In the genomic region with DNA sequence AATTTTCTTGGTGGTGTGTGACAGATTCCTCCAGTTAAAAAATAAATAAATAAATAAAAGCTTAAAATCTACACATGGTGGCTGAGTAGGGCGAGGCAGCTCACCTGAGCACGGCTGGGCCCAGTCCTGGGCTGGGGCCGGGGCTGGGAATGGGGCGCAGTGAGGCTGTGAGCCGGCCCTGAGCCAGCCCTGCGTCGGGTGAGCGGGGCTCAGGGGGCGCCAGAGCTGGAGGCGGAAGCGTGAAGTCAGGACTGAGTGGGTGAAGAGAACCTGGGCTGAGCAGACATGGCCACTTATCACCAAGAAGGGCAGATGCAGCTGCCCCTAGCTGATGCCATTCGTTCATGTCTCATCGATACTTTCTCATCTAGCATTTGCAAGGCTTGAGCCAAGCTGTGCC, we compare ENCODE assay signal across 31 cellular contexts.
"Had no signal": no experiment of that assay in that cellular context is flagged by ENCODE, and none has a peak within 500 bp of the region (broad histone marks: within the 10 kb centered on the region; RNA-seq: fewer than 3 reads in every experiment).

No MANE protein-coding gene starts in this region.

- H3K27ac ChIP-seq: ascending aorta, coronary artery, dorsolateral prefrontal cortex, WERI-Rb-1 had no signal

- H3K27me3 Mint-ChIP-seq: activated CD4-positive, alpha-beta T cell treated with anti-CD3 and anti-CD28 coated beads, Interleukin-2, amount 10 ng/mL, durations not matched to agents 7 days and 5 days; activated naive CD4-positive, alpha-beta T cell treated with anti-CD3 and anti-CD28 coated beads, Interleukin-2, amount 10 ng/mL, durations not matched to agents 7 days and 5 days; activated T-cell treated with anti-CD3 and anti-CD28 coated beads, Interleukin-2, amount 50 U/mL, for 24 hours; brain; central memory CD8-positive, alpha-beta T cell; dendritic cell treated with granulocyte-macrophage colony-stimulating factor and Interleukin-4, amounts not matched to agents 40 ng/mL and 50 ng/mL, for 4 days had no signal

- H3K27me3 ChIP-seq: ascending aorta, dorsolateral prefrontal cortex had no signal

- H3K27ac Mint-ChIP-seq: activated CD4-positive, alpha-beta memory T cell treated with anti-CD3 and anti-CD28 coated beads, Interleukin-2, amount 10 ng/mL, durations not matched to agents 7 days and 5 days; activated CD4-positive, alpha-beta T cell treated with anti-CD3 and anti-CD28 coated beads, Interleukin-2, amount 10 ng/mL, durations not matched to agents 7 days and 5 days; activated naive CD4-positive, alpha-beta T cell treated with anti-CD3 and anti-CD28 coated beads, Interleukin-2, amount 10 ng/mL, durations not matched to agents 7 days and 5 days; activated naive CD4-positive, alpha-beta T cell treated with anti-CD3 and anti-CD28 coated beads, Interleukin-2, amount 50 U/mL, for 72 hours; activated naive CD8-positive, alpha-beta T cell treated with anti-CD3 and anti-CD28 coated beads, Interleukin-2, amount 10 ng/mL, durations not matched to agents 7 days and 5 days; activated T-cell treated with anti-CD3 and anti-CD28 coated beads, Interleukin-2, amount 50 U/mL, for 24 hours; activated T-cell treated with anti-CD3 and anti-CD28 coated beads, Interleukin-2, amount 50 U/mL, for 72 hours; brain; dendritic cell treated with granulocyte-macrophage colony-stimulating factor and Interleukin-4, amounts not matched to agents 40 ng/mL and 50 ng/mL, for 4 days; endodermal cell; T-helper 17 cell; T-helper 2 cell treated with Interferon-gamma antibody and Interleukin-4, amounts not matched to agents 5 μg/mL and 100 μg/mL, for 36 hours had no signal

- H3K36me3 ChIP-seq: ascending aorta, WERI-Rb-1 had no signal

- H3K9me3 ChIP-seq: ascending aorta had no signal

- H3K4me1 Mint-ChIP-seq: activated CD4-positive, alpha-beta memory T cell treated with anti-CD3 and anti-CD28 coated beads, Interleukin-2, amount 10 ng/mL, durations not matched to agents 7 days and 5 days; activated CD4-positive, alpha-beta T cell treated with anti-CD3 and anti-CD28 coated beads, Interleukin-2, amount 10 ng/mL, durations not matched to agents 7 days and 5 days; activated naive CD4-positive, alpha-beta T cell treated with anti-CD3 and anti-CD28 coated beads, Interleukin-2, amount 10 ng/mL, durations not matched to agents 7 days and 5 days; activated naive CD8-positive, alpha-beta T cell treated with anti-CD3 and anti-CD28 coated beads, Interleukin-2, amount 10 ng/mL, durations not matched to agents 7 days and 5 days; brain; central memory CD8-positive, alpha-beta T cell; T-helper 17 cell had no signal

- H3K4me1 ChIP-seq: ascending aorta had no signal

- DNase-seq: activated CD4-positive, alpha-beta memory T cell treated with anti-CD3 and anti-CD28 coated beads, Interleukin-2, amount 10 ng/mL, durations not matched to agents 7 days and 5 days; activated CD4-positive, alpha-beta T cell treated with anti-CD3 and anti-CD28 coated beads for 4 hours; activated CD4-positive, alpha-beta T cell treated with anti-CD3 and anti-CD28 coated beads, Interleukin-2, amount 10 ng/mL, durations not matched to agents 7 days and 5 days; activated CD4-positive, alpha-beta T cell treated with anti-CD3 and anti-CD28 coated beads, Interleukin-2, amount 50 U/mL, for 4 hours; activated CD4-positive, CD25-positive, alpha-beta regulatory T cell; activated CD4-positive, CD25-positive, alpha-beta regulatory T cell treated with anti-CD3 and anti-CD28 coated beads, Interleukin-2, amount 50 U/mL, for 72 hours; activated CD8-positive, alpha-beta memory T cell treated with anti-CD3 and anti-CD28 coated beads, Interleukin-2, amount 50 U/mL, for 48 hours; activated gamma-delta T cell; activated naive CD4-positive, alpha-beta T cell; activated naive CD4-positive, alpha-beta T cell treated with anti-CD3 and anti-CD28 coated beads, Interleukin-2, amount 10 ng/mL, durations not matched to agents 7 days and 5 days; activated naive CD8-positive, alpha-beta T cell treated with anti-CD3 and anti-CD28 coated beads, Interleukin-2, amount 10 ng/mL, durations not matched to agents 7 days and 5 days; activated T-cell treated with anti-CD3 and anti-CD28 coated beads for 4 hours; activated T-cell treated with anti-CD3 and anti-CD28 coated beads, Interleukin-2, amount 50 U/mL, for 24 hours; activated T-cell treated with anti-CD3 and anti-CD28 coated beads, Interleukin-2, amount 50 U/mL, for 72 hours; dorsolateral prefrontal cortex; effector memory CD4-positive, alpha-beta T cell; endodermal cell; foreskin fibroblast; head of caudate nucleus; T-helper 1 cell; T-helper 17 cell; T1000; WERI-Rb-1 had no signal

- ATAC-seq: activated naive CD4-positive, alpha-beta T cell treated with anti-CD3 and anti-CD28 coated beads, Interleukin-2, amount 50 U/mL, for 72 hours; activated T-cell treated with anti-CD3 and anti-CD28 coated beads, Interleukin-2, amount 50 U/mL, for 72 hours; esophagus mucosa; T-helper 17 cell had no signal

- H3K4me3 ChIP-seq: ascending aorta, coronary artery, dorsolateral prefrontal cortex had no signal

- H3K4me3 Mint-ChIP-seq: activated CD4-positive, alpha-beta memory T cell treated with anti-CD3 and anti-CD28 coated beads, Interleukin-2, amount 10 ng/mL, durations not matched to agents 7 days and 5 days; activated CD4-positive, alpha-beta T cell treated with anti-CD3 and anti-CD28 coated beads, Interleukin-2, amount 10 ng/mL, durations not matched to agents 7 days and 5 days; activated naive CD4-positive, alpha-beta T cell treated with anti-CD3 and anti-CD28 coated beads, Interleukin-2, amount 10 ng/mL, durations not matched to agents 7 days and 5 days; activated naive CD8-positive, alpha-beta T cell treated with anti-CD3 and anti-CD28 coated beads, Interleukin-2, amount 10 ng/mL, durations not matched to agents 7 days and 5 days; activated T-cell treated with anti-CD3 and anti-CD28 coated beads, Interleukin-2, amount 50 U/mL, for 24 hours; activated T-cell treated with anti-CD3 and anti-CD28 coated beads, Interleukin-2, amount 50 U/mL, for 72 hours; brain; central memory CD8-positive, alpha-beta T cell; dendritic cell treated with granulocyte-macrophage colony-stimulating factor and Interleukin-4, amounts not matched to agents 40 ng/mL and 50 ng/mL, for 4 days; endodermal cell; T-helper 17 cell; T-helper 2 cell treated with Interferon-gamma antibody and Interleukin-4, amounts not matched to agents 5 μg/mL and 100 μg/mL, for 36 hours had no signal

- H3K36me3 Mint-ChIP-seq: activated naive CD4-positive, alpha-beta T cell treated with anti-CD3 and anti-CD28 coated beads, Interleukin-2, amount 10 ng/mL, durations not matched to agents 7 days and 5 days; activated naive CD4-positive, alpha-beta T cell treated with anti-CD3 and anti-CD28 coated beads, Interleukin-2, amount 50 U/mL, for 72 hours; activated naive CD8-positive, alpha-beta T cell treated with anti-CD3 and anti-CD28 coated beads, Interleukin-2, amount 10 ng/mL, durations not matched to agents 7 days and 5 days; brain had no signal

- H3K9me3 Mint-ChIP-seq: activated CD4-positive, alpha-beta memory T cell treated with anti-CD3 and anti-CD28 coated beads, Interleukin-2, amount 10 ng/mL, durations not matched to agents 7 days and 5 days; activated CD4-positive, alpha-beta T cell treated with anti-CD3 and anti-CD28 coated beads, Interleukin-2, amount 10 ng/mL, durations not matched to agents 7 days and 5 days; activated naive CD4-positive, alpha-beta T cell treated with anti-CD3 and anti-CD28 coated beads, Interleukin-2, amount 10 ng/mL, durations not matched to agents 7 days and 5 days; activated naive CD4-positive, alpha-beta T cell treated with anti-CD3 and anti-CD28 coated beads, Interleukin-2, amount 50 U/mL, for 72 hours; activated naive CD8-positive, alpha-beta T cell treated with anti-CD3 and anti-CD28 coated beads, Interleukin-2, amount 10 ng/mL, durations not matched to agents 7 days and 5 days; activated T-cell treated with anti-CD3 and anti-CD28 coated beads, Interleukin-2, amount 50 U/mL, for 24 hours; activated T-cell treated with anti-CD3 and anti-CD28 coated beads, Interleukin-2, amount 50 U/mL, for 72 hours; brain; central memory CD8-positive, alpha-beta T cell; dendritic cell treated with granulocyte-macrophage colony-stimulating factor and Interleukin-4, amounts not matched to agents 40 ng/mL and 50 ng/mL, for 4 days; T-helper 2 cell treated with Interferon-gamma antibody and Interleukin-4, amounts not matched to agents 5 μg/mL and 100 μg/mL, for 36 hours had no signal
